Comparison of ENCODE assay signal across 24 cellular contexts in the genomic region with DNA sequence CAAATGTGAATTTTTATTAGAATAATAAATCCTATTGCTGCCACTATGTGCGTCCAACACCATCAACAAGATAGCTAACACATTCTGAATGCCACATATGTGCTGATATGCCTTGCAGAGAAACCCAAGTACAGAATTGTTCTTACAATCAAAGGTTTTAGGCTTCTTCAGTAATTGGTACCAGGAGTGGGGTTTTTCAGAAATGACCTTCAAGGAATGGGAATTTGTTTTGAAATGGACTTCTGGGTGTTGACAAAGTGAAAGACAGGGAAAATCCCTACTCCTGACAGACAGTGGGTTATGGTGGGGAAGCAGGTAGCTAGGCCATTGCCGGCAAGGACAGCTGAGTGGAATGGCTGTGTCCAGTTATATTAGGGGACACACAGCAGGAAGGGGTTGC. TPM values are rescaled to one million over a fixed set of nuclear protein-coding genes. Genes with fewer than 3 reads are reported as not detected.
DNase-seq lines count a peak whose midpoint lies in the region; ATAC-seq, FAIRE-seq and TF ChIP-seq lines count a peak whose summit lies in the region.
"Had no signal": no experiment of that assay in that cellular context is flagged by ENCODE, and none has a peak within 500 bp of the region (broad histone marks: within the 10 kb centered on the region; RNA-seq: fewer than 3 reads in every experiment).

No MANE protein-coding gene starts in this region.

- no peaks in the 10 kb centered on the region; the same call in 1 of the 2 replicates for H4K20me1 ChIP-seq in K562 (replicated peaks; ENCODE audit: control insufficient read depth, insufficient read depth, low read length)
- H4K20me1 ChIP-seq: BLaER1 treated with 17β-estradiol and CSF1 and Interleukin-3, amounts not matched to agents 10 nM and 100 nM had no signal

- H3K4me3 Mint-ChIP-seq in activated naive CD4-positive, alpha-beta T cell treated with anti-CD3 and anti-CD28 coated beads for 36 hours: no peak overlapping the region
- H3K4me3 Mint-ChIP-seq: B cell; CD4-positive, alpha-beta T cell; CD8-positive, alpha-beta T cell had no signal

- H3K36me3 Mint-ChIP-seq in activated naive CD4-positive, alpha-beta T cell treated with anti-CD3 and anti-CD28 coated beads for 36 hours (ENCODE audit: low read depth): peaks cover 3% of the 10 kb centered on the region

- H3K36me3 ChIP-seq in K562 (ENCODE audit: control insufficient read depth, insufficient read depth, low read length): no peaks in the 10 kb centered on the region
- no peaks in the 10 kb centered on the region for H3K36me3 ChIP-seq in testis (ENCODE audit: low read depth, missing control alignments)

- H3K9me3 ChIP-seq in K562 (replicated peaks; ENCODE audit: control insufficient read depth, insufficient read depth, low read depth, low read length): peaks cover 10% of the 10 kb centered on the region; the same call in 1 of the 2 replicates
- H3K9me3 ChIP-seq in testis: no peaks in the 10 kb centered on the region

- TF ChIP-seq EP300 in K562 (IDR thresholded peaks at IDR 0.05; ENCODE audit: low read length): no peak

- WGBS in K562 (ENCODE audit: insufficient coverage, low coverage, missing lambda C conversion rate): 40% methylated on average over 2 of the region's 2 CpGs
- 94 to 97% methylated on average over 2 of the region's 2 CpGs for WGBS in testis, 2 donors

- H3K4me1 Mint-ChIP-seq in activated naive CD4-positive, alpha-beta T cell treated with anti-CD3 and anti-CD28 coated beads for 36 hours (ENCODE audit: low read depth): peaks cover 5% of the 10 kb centered on the region

- no peak overlapping the region for H3K4me3 ChIP-seq in K562
- H3K4me3 ChIP-seq in testis: no peak overlapping the region
- H3K4me3 ChIP-seq: A549; BLaER1 treated with 17β-estradiol and CSF1 and Interleukin-3, amounts not matched to agents 10 nM and 100 nM; GM12878 had no signal

- POLR2A ChIA-PET in K562 (lab: Yijun Ruan, JAX): interaction anchor here (0.6 kb wide), 1 partner anchor 236 kb away, joined by 3 read pairs; no protein-coding TSS in a partner anchor

- intact Hi-C loops in activated naive CD4-positive, alpha-beta T cell treated with anti-CD3 and anti-CD28 coated beads for 36 hours (cut with micrococcal nuclease): no loop called here
- intact Hi-C loops in K562 (cut with micrococcal nuclease): no loop called here
- intact Hi-C loops in testis (cut with DNase I; ENCODE audit: low total_unique reads): no loop called here

- H3K9me1 ChIP-seq in K562 (ENCODE audit: control insufficient read depth, insufficient read depth, low read length): no peaks in the 10 kb centered on the region

- H2AFZ ChIP-seq in K562 (ENCODE audit: low read depth, low read length): no peak overlapping the region

- H3K27ac ChIP-seq in K562 (ENCODE audit: extremely low read depth, low read depth, low read length): no peak overlapping the region
- no peak overlapping the region for H3K27ac ChIP-seq in testis
- H3K27ac ChIP-seq: 22Rv1; A549; BLaER1 treated with 17β-estradiol and CSF1 and Interleukin-3, amounts not matched to agents 10 nM and 100 nM; C4-2B had no signal

- H3K79me2 ChIP-seq in K562 (ENCODE audit: control insufficient read depth, insufficient read depth, low read length): no peaks in the 10 kb centered on the region

- TF ChIP-seq POLR2A in K562 (conservative IDR thresholded peaks at IDR 0.05): no peak
- TF ChIP-seq POLR2A in testis (IDR thresholded peaks at IDR 0.05): no peak

- CTCF ChIA-PET in activated naive CD4-positive, alpha-beta T cell treated with anti-CD3 and anti-CD28 coated beads for 36 hours (lab: Charles Lee): interaction anchor here (0.9 kb wide), 1 partner anchor 97 kb away, joined by 3 read pairs; no protein-coding TSS in a partner anchor
- CTCF ChIA-PET in K562 (lab: Yijun Ruan, JAX; ENCODE audit: low intra/inter-chr PET ratio): interaction anchor here (0.6 kb wide), 1 partner anchor 27 kb away, joined by 3 read pairs; no protein-coding TSS in a partner anchor

- no peak for FAIRE-seq in K562 (lab: Jason Lieb, UNC)
- FAIRE-seq: A549, D721Med, GM12878, GM12892, GM18507 had no signal

- TF ChIP-seq RAD21 in K562 (CRISPR knock-in tag; conservative IDR thresholded peaks at IDR 0.05 in 1 of 2, IDR thresholded peaks at IDR 0.05 in 1 of 2): no peak

- H3K27me3 ChIP-seq in K562 (ENCODE audit: control insufficient read depth in 2 of 2, insufficient read depth in 2 of 2, low read length in 2 of 2) (peaks cover 11 to 25% of the 10 kb centered on the region in 2 experiments; a peak in 4 of 5 replicates), testis (no peaks in the 10 kb centered on the region)
- H3K27me3 ChIP-seq: BLaER1 treated with 17β-estradiol and CSF1 and Interleukin-3, amounts not matched to agents 10 nM and 100 nM had no signal

- H3K9ac ChIP-seq in K562 (ENCODE audit: insufficient read depth in 1 of 2, low read depth in 2 of 2, low read length in 2 of 2): no peak overlapping the region
- H3K9ac ChIP-seq: BLaER1 treated with 17β-estradiol and CSF1 and Interleukin-3, amounts not matched to agents 10 nM and 100 nM had no signal

- no TSS peak for BruUV-seq in K562 (replicated peaks; lab: Mats Ljungman, UMichigan)

- peak overlapping the region; percentile 54 for H3K27ac Mint-ChIP-seq in activated naive CD4-positive, alpha-beta T cell treated with anti-CD3 and anti-CD28 coated beads for 36 hours
- H3K27ac Mint-ChIP-seq: B cell; CD4-positive, alpha-beta T cell; CD8-positive, alpha-beta T cell had no signal

- no peak for ATAC-seq in K562
- ATAC-seq: A549; CD8-positive, alpha-beta T cell; GM12878 had no signal

- no peak for DNase-seq in activated naive CD4-positive, alpha-beta T cell treated with anti-CD3 and anti-CD28 coated beads for 36 hours
- no peak for DNase-seq in activated naive CD4-positive, alpha-beta T cell treated with Interleukin-2 at 50 U/mL for 16 hours
- DNase-seq in K562 (ENCODE audit: extremely low read depth in 1 of 4, low spot score in 3 of 4) (no peak), NCI-H2171 (lab: John Stamatoyannopoulos, UW) (no peak), testis (no peak)
- DNase-seq: AML-193; Caco-2; Calu3; CD4-positive, alpha-beta T cell; CD8-positive, alpha-beta T cell; DMS53; DMS79; DND-41; EL; GDM1 had no signal

- in situ Hi-C loops in K562 (cut with MboI): no loop called here

- H3K27me3 Mint-ChIP-seq in activated naive CD4-positive, alpha-beta T cell treated with anti-CD3 and anti-CD28 coated beads for 36 hours (ENCODE audit: low read depth): peaks cover 48% of the 10 kb centered on the region

- no peak overlapping the region for H3K4me2 ChIP-seq in K562 (ENCODE audit: insufficient read depth, low read length)
- H3K4me2 ChIP-seq: A549; BLaER1 treated with 17β-estradiol and CSF1 and Interleukin-3, amounts not matched to agents 10 nM and 100 nM had no signal

- H3K4me1 ChIP-seq in K562 (replicated peaks in 1 of 2; ENCODE audit: control insufficient read depth in 2 of 2, insufficient read depth in 2 of 2, low read length in 2 of 2): peaks cover 2 to 23% of the 10 kb centered on the region in 2 experiments; a peak in 3 of 5 replicates
- no peaks in the 10 kb centered on the region for H3K4me1 ChIP-seq in testis

- TF ChIP-seq CTCF in K562 (IDR thresholded peaks at IDR 0.05 in 2 of 3, conservative IDR thresholded peaks at IDR 0.05 in 1 of 3; ENCODE audit: insufficient read depth in 2 of 3, low read depth in 1 of 3, low read length in 3 of 3): no peak
- TF ChIP-seq CTCF in testis (IDR thresholded peaks at IDR 0.05): no peak

- peaks cover 18% of the 10 kb centered on the region for H3K9me3 Mint-ChIP-seq in activated naive CD4-positive, alpha-beta T cell treated with anti-CD3 and anti-CD28 coated beads for 36 hours

RNA-seq across cellular contexts. Expression of gene SYT3, which starts 5.7 kb away (rescaled TPM):
- not detected for total RNA-seq in activated naive CD4-positive, alpha-beta T cell treated with anti-CD3 and anti-CD28 coated beads for 36 hours
- total RNA-seq in K562 (2011; cell fraction: chromatin; rRNA removed; ENCODE audit: low replicate concordance): 1.5 and 2.4 TPM in 2 replicates
- total RNA-seq in K562 (2011; cell fraction: nucleolus; rRNA removed): 1.6 and 2.0 TPM in 2 replicates
- total RNA-seq in K562 (2011; cell fraction: nucleoplasm; rRNA removed): 1.5 and 3.9 TPM in 2 replicates
- 1.1 and 1.6 TPM in 2 replicates for total RNA-seq in K562 (2014; rRNA removed)
- total RNA-seq in K562 (2014; rRNA removed; fragmentation: Illumina TruSeq; extraction: Trizol): 0.36 and 0.51 TPM in 2 replicates
- 0.40 and 0.41 TPM in 2 replicates for total RNA-seq in K562 (2015; rRNA removed; fragmentation: Illumina TruSeq; extraction: Trizol)
- 1.7 and 2.0 TPM in 2 replicates for total RNA-seq in K562 (2021)
- 0.35 and 0.40 TPM in 2 replicates for polyA plus RNA-seq in K562 (2011; rRNA removed)
- polyA plus RNA-seq in K562 (2011; cell fraction: cytosol; rRNA removed): 0.28 and 1.0 TPM in 2 replicates
- 1.5 and 2.9 TPM in 2 replicates for polyA plus RNA-seq in K562 (2011; cell fraction: nucleus; rRNA removed)
- polyA plus RNA-seq in K562 (2012): 1.6 and 3.0 TPM in 2 replicates
- 0.54 and 1.2 TPM in 2 replicates for polyA plus RNA-seq in K562 (2014; fragmentation: Illumina TruSeq; extraction: Trizol)
- polyA plus RNA-seq in K562 (2014; fragmentation: Nextera tagmentation; extraction: Ambion mirVana): not detected
- polyA plus RNA-seq in K562 (2014; rRNA removed): 0.38 and 0.85 TPM in 2 replicates
- 0.12 and 0.84 TPM in 2 replicates for polyA minus RNA-seq in K562 (2011; rRNA and poly(A)+ RNA removed)
- polyA minus RNA-seq in K562 (2011; cell fraction: cytosol; rRNA and poly(A)+ RNA removed): 0.38 TPM in 1 of 2 replicates, not detected in the other
- 0.44 and 0.67 TPM in 2 replicates for polyA minus RNA-seq in K562 (2011; cell fraction: nucleus; rRNA and poly(A)+ RNA removed)
- total RNA-seq in testis: 1 to 10 TPM; 2.5 to 5.5 TPM
- polyA plus RNA-seq in testis (ENCODE audit: insufficient read depth, low read depth, low replicate concordance): 3.3 TPM
- total RNA-seq: Calu3; CD4-positive, alpha-beta T cell; GM12878 had no signal

RNA-seq across cellular contexts. Expression of gene C19orf81, which starts 15.3 kb away (rescaled TPM):
- total RNA-seq in activated naive CD4-positive, alpha-beta T cell treated with anti-CD3 and anti-CD28 coated beads for 36 hours: 1 to 10 TPM; 1.5 to 1.7 TPM
- 3.2 TPM in 1 of 2 replicates, not detected in the other for total RNA-seq in K562 (2011; cell fraction: chromatin; rRNA removed; ENCODE audit: low replicate concordance)
- 10.5 and 13.3 TPM in 2 replicates for total RNA-seq in K562 (2011; cell fraction: nucleolus; rRNA removed)
- total RNA-seq in K562 (2011; cell fraction: nucleoplasm; rRNA removed): 7.7 and 11.2 TPM in 2 replicates
- total RNA-seq in K562 (2014; rRNA removed) (42.9 and 52.9 TPM in 2 replicates), K562 (2014; rRNA removed; fragmentation: Illumina TruSeq; extraction: Trizol) (not detected in 2 replicates), K562 (2015; rRNA removed; fragmentation: Illumina TruSeq; extraction: Trizol) (2.9 and 3.0 TPM in 2 replicates), K562 (2021) (33.0 and 40.2 TPM in 2 replicates), testis (10 to 100 TPM in 1 of 2 donors, 1 to 10 TPM in 1; 5.4 to 10.2 TPM)
- polyA plus RNA-seq in K562 (2011; rRNA removed) (2.5 and 5.1 TPM in 2 replicates), K562 (2014; fragmentation: Illumina TruSeq; extraction: Trizol) (1.1 TPM in 1 of 2 replicates, not detected in the other), K562 (2014; fragmentation: Nextera tagmentation; extraction: Ambion mirVana) (not detected), K562 (2014; rRNA removed) (35.9 and 46.2 TPM in 2 replicates), testis (ENCODE audit: insufficient read depth, low read depth, low replicate concordance) (11.7 TPM)
- polyA plus RNA-seq in K562 (2011; cell fraction: cytosol; rRNA removed): 8.7 and 29.6 TPM in 2 replicates
- polyA plus RNA-seq in K562 (2011; cell fraction: nucleus; rRNA removed): 8.3 and 17.5 TPM in 2 replicates
- 26.5 and 30.0 TPM in 2 replicates for polyA plus RNA-seq in K562 (2012)
- polyA minus RNA-seq in K562 (2011; rRNA and poly(A)+ RNA removed): not detected in 2 replicates
- polyA minus RNA-seq in K562 (2011; cell fraction: cytosol; rRNA and poly(A)+ RNA removed): 3.5 and 5.7 TPM in 2 replicates
- 6.1 and 7.3 TPM in 2 replicates for polyA minus RNA-seq in K562 (2011; cell fraction: nucleus; rRNA and poly(A)+ RNA removed)
- total RNA-seq: B cell; Calu3; CD4-positive, alpha-beta T cell; CD8-positive, alpha-beta T cell had no signal
- polyA plus RNA-seq: GM12878 had no signal
